12 cellular contexts compared by ENCODE assay signal in genomic region chr5:139796061-139796806, GRCh38. TPM values are rescaled to one million over a fixed set of nuclear protein-coding genes. Genes with fewer than 3 reads are reported as not detected.
DNase-seq lines count a peak whose midpoint lies in the region; ATAC-seq, FAIRE-seq and TF ChIP-seq lines count a peak whose summit lies in the region.
"Had no signal": no experiment of that assay in that cellular context is flagged by ENCODE, and none has a peak within 500 bp of the region (broad histone marks: within the 10 kb centered on the region; RNA-seq: fewer than 3 reads in every experiment).

No MANE protein-coding gene starts in this region.

- H3K27me3 ChIP-seq in CD8-positive, alpha-beta memory T cell (ENCODE audit: insufficient read depth, low read length, poor library complexity, severe bottlenecking): peaks cover 37% of the 10 kb centered on the region
- peaks cover 26 to 64% of the 10 kb centered on the region in 2 experiments; a peak in 4 of 5 replicates for H3K27me3 ChIP-seq in K562 (ENCODE audit: control insufficient read depth in 2 of 2, insufficient read depth in 2 of 2, low read length in 2 of 2)
- H3K27me3 ChIP-seq in lower lobe of right lung (ENCODE audit: low read depth): peaks cover 43% of the 10 kb centered on the region

- H3K4me3 ChIP-seq in CD8-positive, alpha-beta memory T cell (ENCODE audit: low read length): no peak overlapping the region
- H3K4me3 ChIP-seq in K562 (no peak overlapping the region), lower lobe of right lung (peak overlapping the region; percentile 6)

- H3K4me2 ChIP-seq in K562 (ENCODE audit: insufficient read depth, low read length): no peak overlapping the region

- intact Hi-C loops in K562 (cut with micrococcal nuclease) (no loop called here), lower lobe of right lung (cut with DNase I) (no loop called here)

- no peak for ATAC-seq in K562
- no peak for ATAC-seq in lower lobe of right lung
- ATAC-seq in HG02642 (IDR thresholded peaks at IDR 0.05; ENCODE audit: poor library complexity, unreplicated experiment): no peak
- no peak for ATAC-seq in HG02763 (IDR thresholded peaks at IDR 0.05; ENCODE audit: unreplicated experiment)

- peaks cover 59 to 76% of the 10 kb centered on the region in 2 donors for H3K27me3 Mint-ChIP-seq in CD8-positive, alpha-beta memory T cell

- no peak for TF ChIP-seq POLR2A in K562 (conservative IDR thresholded peaks at IDR 0.05)

- no peaks in the 10 kb centered on the region for H3K9me1 ChIP-seq in K562 (ENCODE audit: control insufficient read depth, insufficient read depth, low read length)

- no peaks in the 10 kb centered on the region for H3K36me3 ChIP-seq in CD8-positive, alpha-beta memory T cell (ENCODE audit: insufficient read depth, low read length)
- H3K36me3 ChIP-seq in K562 (ENCODE audit: control insufficient read depth, insufficient read depth, low read length) (no peaks in the 10 kb centered on the region), lower lobe of right lung (no peaks in the 10 kb centered on the region)

- DNase-seq in Ammon's horn (ENCODE audit: low spot score) (peak; percentile 28), K562 (ENCODE audit: extremely low read depth in 1 of 4, low spot score in 3 of 4) (no peak), lower lobe of right lung (no peak), LoVo (ENCODE audit: low spot score) (no peak), NCI-H146 (lab: John Stamatoyannopoulos, UW) (no peak)
- DNase-seq in CD8-positive, alpha-beta memory T cell: no peak
- DNase-seq: DND-41 had no signal

- 12% methylated on average over 16 of the region's 47 CpGs for WGBS in K562 (ENCODE audit: insufficient coverage, low coverage, missing lambda C conversion rate)

- CTCF ChIA-PET in CD8-positive, alpha-beta memory T cell (lab: Charles Lee): interaction anchor here (1.0 to 5.2 kb wide), 5 partner anchors 8 to 175 kb away, joined by 3 to 26 read pairs (median 3); no protein-coding TSS in a partner anchor
- CTCF ChIA-PET in K562 (lab: Yijun Ruan, JAX; ENCODE audit: low intra/inter-chr PET ratio): interaction anchor here (0.6 kb wide), 1 partner anchor 50 kb away, joined by 4 read pairs; no protein-coding TSS in a partner anchor

- no peak overlapping the region for H3K9ac ChIP-seq in K562 (ENCODE audit: insufficient read depth in 1 of 2, low read depth in 2 of 2, low read length in 2 of 2)
- H3K9ac ChIP-seq: GM23248 had no signal

- H3K9me3 ChIP-seq in CD8-positive, alpha-beta memory T cell (ENCODE audit: low read length): no peaks in the 10 kb centered on the region
- H3K9me3 ChIP-seq in K562 (replicated peaks; ENCODE audit: control insufficient read depth, insufficient read depth, low read depth, low read length) (no peaks in the 10 kb centered on the region), lower lobe of right lung (no peaks in the 10 kb centered on the region)

- H3K27ac ChIP-seq in CD8-positive, alpha-beta memory T cell (ENCODE audit: low read depth, low read length): no peak overlapping the region
- H3K27ac ChIP-seq in K562 (ENCODE audit: extremely low read depth, low read depth, low read length): no peak overlapping the region
- H3K27ac ChIP-seq in lower lobe of right lung: no peak overlapping the region
- H3K27ac ChIP-seq: GM23248 had no signal

- H3K79me2 ChIP-seq in K562 (ENCODE audit: control insufficient read depth, insufficient read depth, low read length): no peaks in the 10 kb centered on the region

- POLR2A ChIA-PET in CD8-positive, alpha-beta memory T cell (lab: Charles Lee): no interaction called here
- POLR2A ChIA-PET in K562 (lab: Yijun Ruan, JAX): interaction anchor here (0.7 to 1.2 kb wide), 3 partner anchors 11 to 160 kb away, joined by 3 to 4 read pairs (median 4); no protein-coding TSS in a partner anchor

- no peaks in the 10 kb centered on the region for H3K4me1 ChIP-seq in CD8-positive, alpha-beta memory T cell (ENCODE audit: insufficient read depth, low read length)
- H3K4me1 ChIP-seq in K562 (replicated peaks in 1 of 2; ENCODE audit: control insufficient read depth in 2 of 2, insufficient read depth in 2 of 2, low read length in 2 of 2) (peaks cover 0 to 16% of the 10 kb centered on the region in 2 experiments; a peak in 2 of 5 replicates), lower lobe of right lung (peaks cover 19% of the 10 kb centered on the region)

- peaks cover 11% of the 10 kb centered on the region; the same call in 1 of the 2 replicates for H4K20me1 ChIP-seq in K562 (replicated peaks; ENCODE audit: control insufficient read depth, insufficient read depth, low read length)

- peaks cover 0 to 5% (median 2%) of the 10 kb centered on the region in 3 donors for H3K36me3 Mint-ChIP-seq in CD8-positive, alpha-beta memory T cell

- BruUV-seq in K562 (replicated peaks; lab: Mats Ljungman, UMichigan): no TSS peak

- H3K9me3 Mint-ChIP-seq in CD8-positive, alpha-beta memory T cell: no peaks in the 10 kb centered on the region
- H3K9me3 Mint-ChIP-seq: neural crest cell had no signal

- peaks cover 5 to 18% (median 8%) of the 10 kb centered on the region in 3 donors for H3K4me1 Mint-ChIP-seq in CD8-positive, alpha-beta memory T cell
- H3K4me1 Mint-ChIP-seq: neural crest cell had no signal

- no peak overlapping the region for H2AFZ ChIP-seq in K562 (ENCODE audit: low read depth, low read length)

- no peak overlapping the region for H3K27ac Mint-ChIP-seq in CD8-positive, alpha-beta memory T cell

- no peak for TF ChIP-seq RAD21 in K562 (CRISPR knock-in tag; conservative IDR thresholded peaks at IDR 0.05 in 1 of 2, IDR thresholded peaks at IDR 0.05 in 1 of 2)

- no peak for FAIRE-seq in K562 (lab: Jason Lieb, UNC)

- in situ Hi-C loops in K562 (cut with MboI): no loop called here

- no peak for TF ChIP-seq EP300 in K562 (IDR thresholded peaks at IDR 0.05; ENCODE audit: low read length)

- H3K4me3 Mint-ChIP-seq in CD8-positive, alpha-beta memory T cell: peak overlapping the region in 6 of 7 donors; percentile 41 to 81 (median 62)
- H3K4me3 Mint-ChIP-seq: neural crest cell had no signal

- TF ChIP-seq CTCF in K562 (IDR thresholded peaks at IDR 0.05 in 2 of 3, conservative IDR thresholded peaks at IDR 0.05 in 1 of 3; ENCODE audit: insufficient read depth in 2 of 3, low read depth in 1 of 3, low read length in 3 of 3) (no peak), lower lobe of right lung (IDR thresholded peaks at IDR 0.05) (no peak)

TF ChIP-seq in K562, 482 proteins besides CTCF, POLR2A, EP300 and RAD21:
- peak; percentile 55; the same call in 1 of the 2 replicates for TF ChIP-seq RFX1 (IDR thresholded peaks at IDR 0.05)
- TF ChIP-seq RBM17 (IDR thresholded peaks at IDR 0.05; ENCODE audit: borderline replicate concordance, low read depth, low read length): no peak

RNA-seq across cellular contexts. Expression of gene PSD2, which starts 0.6 kb away (rescaled TPM):
- not detected for total RNA-seq in CD8-positive, alpha-beta memory T cell
- polyA plus RNA-seq in CD8-positive, alpha-beta memory T cell: 0.12 TPM
- 0.09 TPM in 2 replicates for total RNA-seq in K562 (2011; cell fraction: chromatin; rRNA removed; ENCODE audit: low replicate concordance)
- total RNA-seq in K562 (2011; cell fraction: nucleolus; rRNA removed): under 0.01 TPM in 1 of 2 replicates, not detected in the other
- total RNA-seq in K562 (2011; cell fraction: nucleoplasm; rRNA removed): not detected in 2 replicates
- total RNA-seq in K562 (2014; rRNA removed): 0.09 TPM in 1 of 2 replicates, not detected in the other
- total RNA-seq in K562 (2014; rRNA removed; fragmentation: Illumina TruSeq; extraction: Trizol): not detected in 2 replicates
- not detected in 2 replicates for total RNA-seq in K562 (2015; rRNA removed; fragmentation: Illumina TruSeq; extraction: Trizol)
- 0.04 and 0.07 TPM in 2 replicates for total RNA-seq in K562 (2021)
- 0.04 and 0.11 TPM in 2 replicates for polyA plus RNA-seq in K562 (2011; rRNA removed)
- 0.09 TPM in 1 of 2 replicates, not detected in the other for polyA plus RNA-seq in K562 (2011; cell fraction: cytosol; rRNA removed)
- 0.18 and 0.29 TPM in 2 replicates for polyA plus RNA-seq in K562 (2011; cell fraction: nucleus; rRNA removed)
- polyA plus RNA-seq in K562 (2012): 0.01 and 0.06 TPM in 2 replicates
- 0.01 TPM in 1 of 2 replicates, not detected in the other for polyA plus RNA-seq in K562 (2014; fragmentation: Illumina TruSeq; extraction: Trizol)
- polyA plus RNA-seq in K562 (2014; fragmentation: Nextera tagmentation; extraction: Ambion mirVana): not detected
- 0.01 TPM in 1 of 2 replicates, not detected in the other for polyA plus RNA-seq in K562 (2014; rRNA removed)
- polyA minus RNA-seq in K562 (2011; rRNA and poly(A)+ RNA removed): 0.03 TPM in 1 of 2 replicates, not detected in the other
- not detected in 2 replicates for polyA minus RNA-seq in K562 (2011; cell fraction: cytosol; rRNA and poly(A)+ RNA removed)
- polyA minus RNA-seq in K562 (2011; cell fraction: nucleus; rRNA and poly(A)+ RNA removed): 0.11 TPM in 1 of 2 replicates, not detected in the other
- not detected for total RNA-seq in lower lobe of right lung
- total RNA-seq: glomerular endothelial cell had no signal
- polyA plus RNA-seq: GM23248 had no signal
